Comparison of ENCODE assay signal across 19 cellular contexts in the genomic region with DNA sequence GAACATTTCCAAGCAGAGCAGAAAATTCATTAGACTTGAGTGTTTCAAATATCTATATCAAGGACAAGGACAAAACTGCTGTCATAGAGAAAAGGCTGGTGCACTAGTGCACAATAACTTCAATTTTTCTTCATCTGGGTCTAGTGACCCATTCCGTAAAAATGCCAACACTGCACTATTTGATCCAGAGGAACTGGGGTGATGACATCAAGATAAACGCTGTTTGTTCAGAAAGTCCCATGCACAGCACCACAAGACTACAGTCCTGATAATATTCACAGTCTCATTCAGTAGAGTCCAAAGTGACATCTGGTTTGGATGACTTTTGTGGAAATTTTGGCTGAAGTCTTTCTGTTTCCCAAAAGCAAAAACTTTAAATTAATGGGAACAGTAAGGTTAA.
DNase-seq lines count a peak whose midpoint lies in the region; ATAC-seq, FAIRE-seq and TF ChIP-seq lines count a peak whose summit lies in the region.
"Had no signal": no experiment of that assay in that cellular context is flagged by ENCODE, and none has a peak within 500 bp of the region (broad histone marks: within the 10 kb centered on the region; RNA-seq: fewer than 3 reads in every experiment).

No MANE protein-coding gene starts in this region.

- H3K9me3 ChIP-seq in A549, result peaks cover 6% of the 10 kb centered on the region; the same call in 2 of the 3 replicates
- H3K9me3 ChIP-seq in K562 (replicated peaks; ENCODE audit: control insufficient read depth, insufficient read depth, low read depth, low read length), result 0 out of 2 replicates have a peak, but pooled peaks cover 1% of the 10 kb centered on the region
- no peaks in the 10 kb centered on the region for H3K9me3 ChIP-seq in hepatocyte (ENCODE audit: low read depth)
- H3K9me3 ChIP-seq in right lobe of liver, result no peaks in the 10 kb centered on the region

- no peak overlapping the region for H3K27ac ChIP-seq in A549
- no peak overlapping the region for H3K27ac ChIP-seq in K562 (ENCODE audit: extremely low read depth, low read depth, low read length)
- peak overlapping the region; percentile 37 for H3K27ac ChIP-seq in hepatocyte
- H3K27ac ChIP-seq in right lobe of liver, result peak overlapping the region in 1 of 3 donors; percentile 50
- H3K27ac ChIP-seq: BLaER1 treated with 17β-estradiol and CSF1 and Interleukin-3, amounts not matched to agents 10 nM and 100 nM had no signal

- peaks cover 26% of the 10 kb centered on the region for H3K9me3 Mint-ChIP-seq in WTC11

- BruUV-seq in K562 (replicated peaks; lab: Mats Ljungman, UMichigan), result no TSS peak

- TF ChIP-seq POLR2A in A549 (IDR thresholded peaks at IDR 0.05; ENCODE audit: low read length) (no peak), K562 (conservative IDR thresholded peaks at IDR 0.05) (no peak), right lobe of liver (IDR thresholded peaks at IDR 0.05) (no peak)

- no peaks in the 10 kb centered on the region for H3K4me1 ChIP-seq in A549
- H3K4me1 ChIP-seq in K562 (replicated peaks in 1 of 2; ENCODE audit: control insufficient read depth in 2 of 2, insufficient read depth in 2 of 2, low read length in 2 of 2), result no peaks in the 10 kb centered on the region
- no peaks in the 10 kb centered on the region for H3K4me1 ChIP-seq in hepatocyte (ENCODE audit: insufficient read depth)
- peaks cover 0 to 24% (median 0%) of the 10 kb centered on the region in 4 donors for H3K4me1 ChIP-seq in right lobe of liver
- H3K4me1 ChIP-seq: BLaER1 treated with 17β-estradiol and CSF1 and Interleukin-3, amounts not matched to agents 10 nM and 100 nM had no signal

- H3K79me2 ChIP-seq in K562 (ENCODE audit: control insufficient read depth, insufficient read depth, low read length), result no peaks in the 10 kb centered on the region
- H3K79me2 ChIP-seq in hepatocyte, result no peaks in the 10 kb centered on the region

- TF ChIP-seq CTCF in A549 (IDR thresholded peaks at IDR 0.05), result no peak
- no peak for TF ChIP-seq CTCF in K562 (IDR thresholded peaks at IDR 0.05 in 2 of 3, conservative IDR thresholded peaks at IDR 0.05 in 1 of 3; ENCODE audit: insufficient read depth in 2 of 3, low read depth in 1 of 3, low read length in 3 of 3)
- TF ChIP-seq CTCF in hepatocyte (IDR thresholded peaks at IDR 0.05; ENCODE audit: poor library complexity), result no peak
- no peak for TF ChIP-seq CTCF in right lobe of liver (IDR thresholded peaks at IDR 0.05)
- no peak for TF ChIP-seq CTCF in WTC11 (IDR thresholded peaks at IDR 0.05)

- CTCF ChIA-PET in A549 (lab: Yijun Ruan, JAX), result no interaction called here
- CTCF ChIA-PET in K562 (lab: Yijun Ruan, JAX; ENCODE audit: low intra/inter-chr PET ratio), result no interaction called here
- CTCF ChIA-PET in WTC11 (lab: Charles Lee), result no interaction called here

- no peak overlapping the region for H3K9ac ChIP-seq in K562 (ENCODE audit: insufficient read depth in 1 of 2, low read depth in 2 of 2, low read length in 2 of 2)
- H3K9ac ChIP-seq: BLaER1 treated with 17β-estradiol and CSF1 and Interleukin-3, amounts not matched to agents 10 nM and 100 nM had no signal

- H3K36me3 ChIP-seq in K562 (ENCODE audit: control insufficient read depth, insufficient read depth, low read length), result no peaks in the 10 kb centered on the region
- no peaks in the 10 kb centered on the region for H3K36me3 ChIP-seq in hepatocyte (replicated peaks; ENCODE audit: insufficient read depth, low read depth)
- H3K36me3 ChIP-seq in right lobe of liver, result no peaks in the 10 kb centered on the region
- H3K36me3 ChIP-seq: BLaER1 treated with 17β-estradiol and CSF1 and Interleukin-3, amounts not matched to agents 10 nM and 100 nM had no signal

- intact Hi-C loops in K562 (cut with micrococcal nuclease) (no loop called here), right lobe of liver (cut with DNase I) (no loop called here), left cardiac atrium (cut with DNase I) (no loop called here)

- 79% methylated on average over 2 of the region's 2 CpGs for WGBS in A549 (ENCODE audit: missing lambda C conversion rate)
- WGBS in K562 (ENCODE audit: insufficient coverage, low coverage, missing lambda C conversion rate), result 0% methylated on average over 2 of the region's 2 CpGs
- WGBS in hepatocyte (ENCODE audit: low lambda C conversion rate, missing lambda C conversion rate), result 43% methylated on average over 2 of the region's 2 CpGs
- WGBS in right lobe of liver (ENCODE audit: insufficient coverage, low coverage, low lambda C conversion rate, missing lambda C conversion rate), result 19% methylated on average over 2 of the region's 2 CpGs

- H3K4me1 Mint-ChIP-seq in WTC11, result peaks cover 13% of the 10 kb centered on the region
- H3K4me1 Mint-ChIP-seq: B cell; CD8-positive, alpha-beta memory T cell had no signal

- H3K4me3 ChIP-seq in A549 (no peak overlapping the region), K562 (no peak overlapping the region), hepatocyte (no peak overlapping the region), right lobe of liver (no peak overlapping the region)
- H3K4me3 ChIP-seq: BLaER1 treated with 17β-estradiol and CSF1 and Interleukin-3, amounts not matched to agents 10 nM and 100 nM had no signal

- POLR2A ChIA-PET in A549 (lab: Yijun Ruan, JAX) (no interaction called here), K562 (lab: Yijun Ruan, JAX) (no interaction called here), WTC11 (lab: Charles Lee) (no interaction called here)

- FAIRE-seq in A549 (lab: Jason Lieb, UNC) (no peak), K562 (lab: Jason Lieb, UNC) (no peak)
- FAIRE-seq: G401.6, GM12891, GM19239, H1 had no signal

- H3K9me2 ChIP-seq in hepatocyte (replicated peaks; ENCODE audit: insufficient read depth), result no peaks in the 10 kb centered on the region

- H3K4me3 Mint-ChIP-seq in WTC11, result no peak overlapping the region
- H3K4me3 Mint-ChIP-seq: B cell; CD4-positive, CD25-positive, alpha-beta regulatory T cell; CD8-positive, alpha-beta memory T cell; H9 had no signal

- TF ChIP-seq RAD21 in A549 (conservative IDR thresholded peaks at IDR 0.05 in 1 of 2, IDR thresholded peaks at IDR 0.05 in 1 of 2) (no peak), K562 (CRISPR knock-in tag; conservative IDR thresholded peaks at IDR 0.05 in 1 of 2, IDR thresholded peaks at IDR 0.05 in 1 of 2) (no peak)

- H4K20me1 ChIP-seq in K562 (replicated peaks; ENCODE audit: control insufficient read depth, insufficient read depth, low read length) (no peaks in the 10 kb centered on the region), hepatocyte (ENCODE audit: insufficient read depth, poor library complexity, severe bottlenecking) (no peaks in the 10 kb centered on the region)
- H4K20me1 ChIP-seq: BLaER1 treated with 17β-estradiol and CSF1 and Interleukin-3, amounts not matched to agents 10 nM and 100 nM had no signal

- TF ChIP-seq EP300 in A549 (IDR thresholded peaks at IDR 0.05), result no peak
- TF ChIP-seq EP300 in K562 (IDR thresholded peaks at IDR 0.05; ENCODE audit: low read length), result no peak

- DNase-seq in A549 (ENCODE audit: low read depth in 1 of 2, low spot score in 1 of 2), result no peak
- no peak for DNase-seq in K562 (ENCODE audit: extremely low read depth in 1 of 4, low spot score in 3 of 4)
- DNase-seq in hepatocyte (ENCODE audit: low spot score), result peak; percentile 11
- DNase-seq in right lobe of liver, result no peak
- DNase-seq in WTC11 (ENCODE audit: low spot score), result no peak
- no peak for DNase-seq in left cardiac atrium
- no peak for DNase-seq in hippocampal formation (lab: John Stamatoyannopoulos, UW)
- DNase-seq: 8988T; CD4-positive, CD25-positive, alpha-beta regulatory T cell; CD8-positive, alpha-beta memory T cell; COR-L47; DMS 273 treated with DMSO at 0.1 percent for 48 hours; H9 had no signal

- H3K4me2 ChIP-seq in A549 (no peak overlapping the region), K562 (ENCODE audit: insufficient read depth, low read length) (no peak overlapping the region), hepatocyte (no peak overlapping the region)
- H3K4me2 ChIP-seq: BLaER1 treated with 17β-estradiol and CSF1 and Interleukin-3, amounts not matched to agents 10 nM and 100 nM had no signal

- H3K27me3 ChIP-seq in K562 (ENCODE audit: control insufficient read depth in 2 of 2, insufficient read depth in 2 of 2, low read length in 2 of 2) (no peaks in the 10 kb centered on the region), hepatocyte (no peaks in the 10 kb centered on the region), right lobe of liver (no peaks in the 10 kb centered on the region)
- H3K27me3 ChIP-seq: BLaER1 treated with 17β-estradiol and CSF1 and Interleukin-3, amounts not matched to agents 10 nM and 100 nM had no signal

- no peak overlapping the region for H3K27ac Mint-ChIP-seq in WTC11
- H3K27ac Mint-ChIP-seq: B cell; CD4-positive, CD25-positive, alpha-beta regulatory T cell; CD8-positive, alpha-beta memory T cell; H9 had no signal

- in situ Hi-C loops in K562 (cut with MboI), result no loop called here

- no peaks in the 10 kb centered on the region for H3K9me1 ChIP-seq in K562 (ENCODE audit: control insufficient read depth, insufficient read depth, low read length)

- no peaks in the 10 kb centered on the region; the same call in 1 of the 2 replicates for H3K27me3 Mint-ChIP-seq in WTC11 (ENCODE audit: low read depth)
- H3K27me3 Mint-ChIP-seq: B cell; CD4-positive, CD25-positive, alpha-beta regulatory T cell had no signal

- no peak overlapping the region for H2AFZ ChIP-seq in K562 (ENCODE audit: low read depth, low read length)
- H2AFZ ChIP-seq in hepatocyte, result no peak overlapping the region

- peaks cover 14% of the 10 kb centered on the region for H3K36me3 Mint-ChIP-seq in WTC11
- H3K36me3 Mint-ChIP-seq: CD4-positive, CD25-positive, alpha-beta regulatory T cell had no signal

- ATAC-seq in A549, result no peak
- ATAC-seq in K562, result no peak
- ATAC-seq in right lobe of liver, result peak; percentile 82 to 89 (median 83)
- ATAC-seq in WTC11, result no peak
- no peak for ATAC-seq in left cardiac atrium

TF ChIP-seq in A549, 52 proteins besides CTCF, POLR2A, EP300 and RAD21:
- TF ChIP-seq MAFK (IDR thresholded peaks at IDR 0.05; ENCODE audit: partially characterized antibody) (peak; percentile 63), MYC (IDR thresholded peaks at IDR 0.05; ENCODE audit: borderline replicate concordance, low read length) (no peak)

TF ChIP-seq in WTC11, 78 proteins besides CTCF, POLR2A, EP300 and RAD21 (continues in another document):
- TF ChIP-seq TEAD4 (CRISPR knock-in tag; IDR thresholded peaks at IDR 0.05) (no peak), NR1H2 (CRISPR knock-in tag; IDR thresholded peaks at IDR 0.05) (no peak)
- TF ChIP-seq, protein P1, sequence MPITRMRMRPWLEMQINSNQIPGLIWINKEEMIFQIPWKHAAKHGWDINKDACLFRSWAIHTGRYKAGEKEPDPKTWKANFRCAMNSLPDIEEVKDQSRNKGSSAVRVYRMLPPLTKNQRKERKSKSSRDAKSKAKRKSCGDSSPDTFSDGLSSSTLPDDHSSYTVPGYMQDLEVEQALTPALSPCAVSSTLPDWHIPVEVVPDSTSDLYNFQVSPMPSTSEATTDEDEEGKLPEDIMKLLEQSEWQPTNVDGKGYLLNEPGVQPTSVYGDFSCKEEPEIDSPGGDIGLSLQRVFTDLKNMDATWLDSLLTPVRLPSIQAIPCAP (CRISPR knock-in tag; IDR thresholded peaks at IDR 0.05), result no peak

Comparison
In these comparisons a context has a peak if more than half of its experiments do, and no peak if none do; other contexts are left out.
1. ATAC-seq: peak in right lobe of liver (4 of 4); none in A549 (0 of 2), K562 (single experiment), WTC11 (single experiment) and left cardiac atrium (0 of 2).